ENCODE assay signal across 33 cellular contexts in genomic region chr3:13876451-13876850, GRCh38. TPM values are rescaled to one million over a fixed set of nuclear protein-coding genes. Genes with fewer than 3 reads are reported as not detected.
"Had no signal": no experiment of that assay in that cellular context is flagged by ENCODE, and none has a peak within 500 bp of the region (broad histone marks: within the 10 kb centered on the region; RNA-seq: fewer than 3 reads in every experiment).

No MANE protein-coding gene starts in this region.

- H3K27ac Mint-ChIP-seq: activated CD4-positive, alpha-beta T cell treated with anti-CD3 and anti-CD28 coated beads, Interleukin-2, amount 10 ng/mL, durations not matched to agents 7 days and 5 days; activated CD8-positive, alpha-beta T cell treated with anti-CD3 and anti-CD28 coated beads for 36 hours; activated T-helper 1 cell treated with anti-CD3 and anti-CD28 coated beads, Interleukin-12 subunit alpha, Interleukin-12 subunit beta, Interleukin-2, Interleukin-4 antibody, amounts not matched to agents 30 ng/mL and 10 ng/mL and 1 ng/mL, durations not matched to agents 14 hours and 24 hours and 36 hours; mesothelial cell of epicardium; naive B cell; stimulated activated effector memory CD8-positive, alpha-beta T cell treated with anti-CD3 and anti-CD28 coated beads, Interleukin-12 subunit alpha, Interleukin-12 subunit beta, amount 100 ng/mL, for 72 hours; stimulated activated naive CD8-positive, alpha-beta T cell treated with anti-CD3 and anti-CD28 coated beads, Interleukin-15, Interleukin-2, amounts not matched to agents 100 ng/mL and 50 ng/mL, for 24 hours had no signal

- FAIRE-seq: astrocyte, endothelial cell of umbilical vein, small intestine had no signal

- H3K36me3 ChIP-seq: brain microvascular endothelial cell, gastroesophageal sphincter, neutrophil, ovary, prostate gland, sigmoid colon, thoracic aorta, vagina had no signal

- H3K4me3 Mint-ChIP-seq: activated CD4-positive, alpha-beta T cell treated with anti-CD3 and anti-CD28 coated beads, Interleukin-2, amount 10 ng/mL, durations not matched to agents 7 days and 5 days; activated CD8-positive, alpha-beta T cell treated with anti-CD3 and anti-CD28 coated beads for 36 hours; activated T-helper 1 cell treated with anti-CD3 and anti-CD28 coated beads, Interleukin-12 subunit alpha, Interleukin-12 subunit beta, Interleukin-2, Interleukin-4 antibody, amounts not matched to agents 30 ng/mL and 10 ng/mL and 1 ng/mL, durations not matched to agents 14 hours and 24 hours and 36 hours; mesothelial cell of epicardium; stimulated activated effector memory CD8-positive, alpha-beta T cell treated with anti-CD3 and anti-CD28 coated beads, Interleukin-12 subunit alpha, Interleukin-12 subunit beta, amount 100 ng/mL, for 72 hours; stimulated activated naive CD8-positive, alpha-beta T cell treated with anti-CD3 and anti-CD28 coated beads, Interleukin-15, Interleukin-2, amounts not matched to agents 100 ng/mL and 50 ng/mL, for 24 hours had no signal

- H3K27ac ChIP-seq: brain microvascular endothelial cell, gastroesophageal sphincter, neutrophil, ovary, prostate gland, sigmoid colon, thoracic aorta, vagina had no signal

- DNase-seq: activated CD4-positive, alpha-beta T cell treated with anti-CD3 and anti-CD28 coated beads for 1 hour; activated CD4-positive, alpha-beta T cell treated with anti-CD3 and anti-CD28 coated beads, Interleukin-2, amount 10 ng/mL, durations not matched to agents 7 days and 5 days; activated CD8-positive, alpha-beta T cell treated with anti-CD3 and anti-CD28 coated beads for 36 hours; activated effector memory CD4-positive, alpha-beta T cell treated with anti-CD3 and anti-CD28 coated beads, Interleukin-2, amount 50 U/mL, for 16 hours; activated naive CD4-positive, alpha-beta T cell treated with anti-CD3 and anti-CD28 coated beads, Interleukin-2, amount 50 U/mL, for 16 hours; activated T-cell treated with anti-CD3 and anti-CD28 coated beads for 4 hours; amniotic stem cell; brain microvascular endothelial cell; caudate nucleus; hippocampal formation; left colon; mammary epithelial cell; naive B cell; ovary; sigmoid colon; small intestine; stimulated activated CD4-positive, alpha-beta T cell treated with anti-CD3 and anti-CD28 coated beads, Interleukin-4, amount 100 ng/mL, for 24 hours; T-helper 2 cell; trophoblast cell had no signal

- H3K4me3 ChIP-seq: gastroesophageal sphincter, ovary, prostate gland, sigmoid colon, thoracic aorta, vagina had no signal

- H3K9me3 Mint-ChIP-seq: activated CD4-positive, alpha-beta T cell treated with anti-CD3 and anti-CD28 coated beads, Interleukin-2, amount 10 ng/mL, durations not matched to agents 7 days and 5 days; activated CD8-positive, alpha-beta T cell treated with anti-CD3 and anti-CD28 coated beads for 36 hours; activated T-helper 1 cell treated with anti-CD3 and anti-CD28 coated beads, Interleukin-12 subunit alpha, Interleukin-12 subunit beta, Interleukin-2, Interleukin-4 antibody, amounts not matched to agents 30 ng/mL and 10 ng/mL and 1 ng/mL, durations not matched to agents 14 hours and 24 hours and 36 hours; mesothelial cell of epicardium; stimulated activated effector memory CD8-positive, alpha-beta T cell treated with anti-CD3 and anti-CD28 coated beads, Interleukin-12 subunit alpha, Interleukin-12 subunit beta, amount 100 ng/mL, for 72 hours; stimulated activated naive CD8-positive, alpha-beta T cell treated with anti-CD3 and anti-CD28 coated beads, Interleukin-15, Interleukin-2, amounts not matched to agents 100 ng/mL and 50 ng/mL, for 24 hours had no signal

- H3K9me3 ChIP-seq: neutrophil, prostate gland, sigmoid colon, thoracic aorta, vagina had no signal

- ATAC-seq: activated CD8-positive, alpha-beta T cell treated with anti-CD3 and anti-CD28 coated beads for 36 hours; gastroesophageal sphincter; left colon; stimulated activated effector memory CD8-positive, alpha-beta T cell treated with anti-CD3 and anti-CD28 coated beads, Interleukin-12 subunit alpha, Interleukin-12 subunit beta, amount 100 ng/mL, for 72 hours had no signal

- H3K27me3 ChIP-seq: ovary had no signal

- H3K36me3 Mint-ChIP-seq: stimulated activated effector memory CD8-positive, alpha-beta T cell treated with anti-CD3 and anti-CD28 coated beads, Interleukin-12 subunit alpha, Interleukin-12 subunit beta, amount 100 ng/mL, for 72 hours had no signal

RNA-seq across cellular contexts. Expression of gene WNT7A, which starts 3.4 kb away (rescaled TPM):
- total RNA-seq: activated T-helper 1 cell treated with anti-CD3 and anti-CD28 coated beads, Interleukin-12 subunit alpha, Interleukin-12 subunit beta, Interleukin-2, Interleukin-4 antibody, amounts not matched to agents 30 ng/mL and 10 ng/mL and 1 ng/mL, durations not matched to agents 14 hours and 24 hours and 36 hours; endothelial cell of umbilical vein; fibroblast of lung; fibroblast of villous mesenchyme; left colon; liver; sigmoid colon; thoracic aorta; vagina had no signal
- polyA plus RNA-seq: endothelial cell of umbilical vein, fibroblast of lung, liver, ovary had no signal
